In genomic region chr10:7426349-7426748, GRCh38 we compare ENCODE assay signal across 26 cellular contexts.
"Had no signal": no experiment of that assay in that cellular context is flagged by ENCODE, and none has a peak within 500 bp of the region (broad histone marks: within the 10 kb centered on the region; RNA-seq: fewer than 3 reads in every experiment).

No MANE protein-coding gene starts in this region.

- H3K9me3 ChIP-seq: Peyer's patch, SJCRH30 had no signal

- H3K27me3 ChIP-seq: Peyer's patch, SJCRH30 had no signal

- H3K36me3 ChIP-seq: Peyer's patch, SJCRH30 had no signal

- H3K27ac ChIP-seq: HL-60, PC-9, Peyer's patch, SJCRH30 had no signal

- H3K4me3 ChIP-seq: PC-9, Peyer's patch, SJCRH30 had no signal

- H2AFZ ChIP-seq: PC-9 had no signal

- H3K4me1 ChIP-seq: Peyer's patch, SJCRH30 had no signal

- H3K4me2 ChIP-seq: PC-9 had no signal

- DNase-seq: IMR-90; Kasumi-1; KG1; MV-4-11; NCI-H1048; NCI-H1105; NCI-H1417; NCI-H187; NCI-H2029; NCI-H2081 treated with DMSO at 0.1 percent for 48 hours; NCI-H2171; NCI-H226; NCI-H446; NCI-H510A; NCI-H524 treated with DMSO at 0.1 percent for 48 hours; NCI-H69; NCI-H774; NK-92 treated with Interleukin-12 subunit alpha and Interleukin-12 subunit beta, amount 100 ng/mL, for 24 hours; PC-9; Peyer's patch; SHP77 treated with DMSO at 0.1 percent for 48 hours; SJCRH30; T-helper 1 cell had no signal

- ATAC-seq: Right ventricle myocardium inferior, SK-N-SH treated with all-trans-retinoic acid at 6 μM for 48 hours had no signal
